ENCODE assay signal across 10 cellular contexts in genomic region chr9:109816490-109816889, GRCh38. TPM values are rescaled to one million over a fixed set of nuclear protein-coding genes. Genes with fewer than 3 reads are reported as not detected.
DNase-seq lines count a peak whose midpoint lies in the region; ATAC-seq and TF ChIP-seq lines count a peak whose summit lies in the region.
"Had no signal": no experiment of that assay in that cellular context is flagged by ENCODE, and none has a peak within 500 bp of the region (broad histone marks: within the 10 kb centered on the region; RNA-seq: fewer than 3 reads in every experiment).

No MANE protein-coding gene starts in this region.

- peaks cover 0 to 8% (median 6%) of the 10 kb centered on the region in 5 donors for H3K27me3 Mint-ChIP-seq in naive thymus-derived CD4-positive, alpha-beta T cell
- H3K27me3 Mint-ChIP-seq in T-helper 17 cell, result peaks cover 20% of the 10 kb centered on the region

- POLR2A ChIA-PET in naive thymus-derived CD4-positive, alpha-beta T cell (lab: Charles Lee), result no interaction called here

- intact Hi-C loops in ascending aorta (cut with DNase I) (loop anchor here (1.0 to 5.0 kb wide), 6 partner anchors 23 to 311 kb away; partner anchors contain the start of gene PALM2AKAP2), left ventricle myocardium superior (cut with micrococcal nuclease) (no loop called here)
- intact Hi-C loops in naive thymus-derived CD4-positive, alpha-beta T cell (cut with micrococcal nuclease), result loop anchor here in 1 of 2 donors (5.0 kb wide), 2 partner anchors 71 to 241 kb away; no protein-coding TSS in a partner anchor

- no peaks in the 10 kb centered on the region for H3K9me3 Mint-ChIP-seq in naive thymus-derived CD4-positive, alpha-beta T cell

- peaks cover 9 to 32% of the 10 kb centered on the region in 2 donors for H3K4me1 ChIP-seq in ascending aorta
- H3K4me1 ChIP-seq in naive thymus-derived CD4-positive, alpha-beta T cell (ENCODE audit: control insufficient read depth in 2 of 2, insufficient read depth in 2 of 2, low read length in 2 of 2), result no peaks in the 10 kb centered on the region

- no peaks in the 10 kb centered on the region for H3K9me3 ChIP-seq in ascending aorta
- no peaks in the 10 kb centered on the region for H3K9me3 ChIP-seq in naive thymus-derived CD4-positive, alpha-beta T cell (ENCODE audit: control insufficient read depth in 2 of 3, low read length in 3 of 3)
- H3K9me3 ChIP-seq in T-helper 17 cell (ENCODE audit: control insufficient read depth, low read length, poor library complexity, severe bottlenecking), result no peaks in the 10 kb centered on the region
- H3K9me3 ChIP-seq: transverse colon had no signal

- peaks cover 0 to 3% (median 0%) of the 10 kb centered on the region in 7 donors for H3K4me1 Mint-ChIP-seq in naive thymus-derived CD4-positive, alpha-beta T cell
- H3K4me1 Mint-ChIP-seq in T-helper 17 cell, result peaks cover 2% of the 10 kb centered on the region

- H3K27ac Mint-ChIP-seq in naive thymus-derived CD4-positive, alpha-beta T cell, result no peak overlapping the region
- no peak overlapping the region for H3K27ac Mint-ChIP-seq in T-helper 17 cell

- H3K27me3 ChIP-seq in ascending aorta (no peaks in the 10 kb centered on the region), H7 (ENCODE audit: control insufficient read depth, insufficient read depth, low read length) (no peaks in the 10 kb centered on the region)
- H3K27me3 ChIP-seq in naive thymus-derived CD4-positive, alpha-beta T cell (ENCODE audit: control insufficient read depth in 2 of 2, insufficient read depth in 2 of 2, low read length in 2 of 2), result no peaks in the 10 kb centered on the region
- H3K27me3 ChIP-seq: transverse colon had no signal

- CTCF ChIA-PET in naive thymus-derived CD4-positive, alpha-beta T cell (lab: Charles Lee), result no interaction called here

- no peak overlapping the region for H3K4me3 Mint-ChIP-seq in naive thymus-derived CD4-positive, alpha-beta T cell
- H3K4me3 Mint-ChIP-seq in T-helper 17 cell, result no peak overlapping the region

- H3K27ac ChIP-seq in ascending aorta (peak overlapping the region; percentile 79 to 87), substantia nigra (ENCODE audit: low read depth, low read length, poor library complexity, severe bottlenecking) (peak overlapping the region; percentile 12)
- H3K27ac ChIP-seq in naive thymus-derived CD4-positive, alpha-beta T cell (ENCODE audit: low read depth, low read length), result no peak overlapping the region

- H3K4me3 ChIP-seq in ascending aorta, result no peak overlapping the region
- H3K4me3 ChIP-seq in H7 (ENCODE audit: insufficient read depth, low read depth, low read length), result no peak overlapping the region
- H3K4me3 ChIP-seq in naive thymus-derived CD4-positive, alpha-beta T cell (ENCODE audit: low read length), result no peak overlapping the region
- H3K4me3 ChIP-seq: skin epidermis, transverse colon had no signal

- H3K36me3 ChIP-seq in ascending aorta, result no peaks in the 10 kb centered on the region
- no peaks in the 10 kb centered on the region for H3K36me3 ChIP-seq in H7 (replicated peaks; ENCODE audit: control insufficient read depth, insufficient read depth, low read length)
- H3K36me3 ChIP-seq in naive thymus-derived CD4-positive, alpha-beta T cell (ENCODE audit: control insufficient read depth in 2 of 3, insufficient read depth in 3 of 3, low read length in 3 of 3), result no peaks in the 10 kb centered on the region
- H3K36me3 ChIP-seq: transverse colon had no signal

- TF ChIP-seq CTCF in ascending aorta (IDR thresholded peaks at IDR 0.05), result no peak

- H3K36me3 Mint-ChIP-seq in naive thymus-derived CD4-positive, alpha-beta T cell, result no peaks in the 10 kb centered on the region
- H3K36me3 Mint-ChIP-seq in T-helper 17 cell (ENCODE audit: low read depth), result no peaks in the 10 kb centered on the region

- DNase-seq in HS-5 (ENCODE audit: low read depth) (peak; percentile 99), ascending aorta (ENCODE audit: low spot score in 2 of 2) (peak; percentile 42 to 93), left ventricle myocardium superior (no peak), substantia nigra (lab: John Stamatoyannopoulos, UW) (no peak), H7 (no peak), T-helper 17 cell (no peak)
- no peak for DNase-seq in naive thymus-derived CD4-positive, alpha-beta T cell
- DNase-seq: transverse colon had no signal

- ATAC-seq in left ventricle myocardium superior (peak; percentile 85), T-helper 17 cell (no peak), HG03469 (IDR thresholded peaks at IDR 0.05; ENCODE audit: unreplicated experiment) (no peak)
- ATAC-seq in naive thymus-derived CD4-positive, alpha-beta T cell, result no peak

RNA-seq across cellular contexts. Expression of gene PALM2AKAP2, which starts 36.5 kb away (rescaled TPM):
- total RNA-seq in ascending aorta (38.2 TPM), left ventricle myocardium superior (76.1 TPM), T-helper 17 cell (not detected)
- 0.15 and 1.1 TPM in 2 replicates for total RNA-seq in H7 (2014; rRNA removed; shearing (Covaris generic))
- total RNA-seq in naive thymus-derived CD4-positive, alpha-beta T cell, result not detected
- not detected for polyA plus RNA-seq in naive thymus-derived CD4-positive, alpha-beta T cell

Comparison
In these comparisons a context has a peak if more than half of its experiments do, and no peak if none do; other contexts are left out.
1. DNase-seq: peak in HS-5 (single experiment) and ascending aorta (2 of 2); none in left ventricle myocardium superior (single experiment), substantia nigra (0 of 49), H7 (single experiment), naive thymus-derived CD4-positive, alpha-beta T cell (0 of 9) and T-helper 17 cell (0 of 3).
2. RNA of gene PALM2AKAP2, which starts 36.5 kb away (total RNA-seq): 76.1 TPM in left ventricle myocardium superior (single experiment) and 38.2 TPM in ascending aorta (single experiment); 0.15 to 1.1 TPM in H7, not detected in naive thymus-derived CD4-positive, alpha-beta T cell and not detected in T-helper 17 cell; every median in the first group is over 10 times any median in the second.